Comparison of ENCODE assay signal across 8 cellular contexts in genomic region chr7:100489824-100490223, GRCh38. TPM values are rescaled to one million over a fixed set of nuclear protein-coding genes. Genes with fewer than 3 reads are reported as not detected.
DNase-seq lines count a peak whose midpoint lies in the region; ATAC-seq and TF ChIP-seq lines count a peak whose summit lies in the region.

No MANE protein-coding gene starts in this region.

- no peaks in the 10 kb centered on the region for H3K9me3 Mint-ChIP-seq in progenitor cell of endocrine pancreas (ENCODE audit: low read depth)

- H3K4me1 ChIP-seq in DND-41 (ENCODE audit: insufficient read depth, low read length) (no peaks in the 10 kb centered on the region), body of pancreas (peaks cover 10% of the 10 kb centered on the region)

- no peaks in the 10 kb centered on the region for H3K9me3 ChIP-seq in DND-41 (ENCODE audit: insufficient read depth, low read length, severe bottlenecking)
- H3K9me3 ChIP-seq in body of pancreas = no peaks in the 10 kb centered on the region

- H3K9ac ChIP-seq in DND-41 (ENCODE audit: low read depth, low read length) = no peak overlapping the region

- intact Hi-C loops in body of pancreas (cut with DNase I) = no loop called here

- peaks cover 11% of the 10 kb centered on the region for H3K4me1 Mint-ChIP-seq in progenitor cell of endocrine pancreas (ENCODE audit: low read depth)

- peaks cover 22% of the 10 kb centered on the region for H3K27me3 Mint-ChIP-seq in progenitor cell of endocrine pancreas

- no peak overlapping the region for H2AFZ ChIP-seq in DND-41 (ENCODE audit: low read depth, low read length)

- in situ Hi-C loops in KBM-7 (cut with MboI; ENCODE audit: low pct_unique_long_range_greater_than_20kb, low sequenced_read_pairs) = no loop called here

- no peak overlapping the region for H3K4me3 Mint-ChIP-seq in progenitor cell of endocrine pancreas (ENCODE audit: low read depth)

- WGBS in body of pancreas, 2 donors = 46 to 47% methylated on average over 7 to 9 of the region's 9 CpGs

- ATAC-seq in DND-41 (ENCODE audit: insufficient read depth, low read depth) (peak; percentile 90), body of pancreas (no peak), GM18517 (IDR thresholded peaks at IDR 0.05; ENCODE audit: unreplicated experiment) (no peak), GM18870 (IDR thresholded peaks at IDR 0.05; ENCODE audit: unreplicated experiment) (no peak)

- no peak overlapping the region for H3K27ac Mint-ChIP-seq in progenitor cell of endocrine pancreas

- H3K27me3 ChIP-seq in DND-41 (ENCODE audit: insufficient read depth, low read length, poor library complexity) (peaks cover 29% of the 10 kb centered on the region), body of pancreas (no peaks in the 10 kb centered on the region)

- DNase-seq in DND-41 = peak; percentile 89
- DNase-seq in KBM-7 = peak; percentile 91
- peak; percentile 79 for DNase-seq in NOMO-1 treated with DMSO at 0.1 percent for 48 hours (lab: John Stamatoyannopoulos, UW; ENCODE audit: unreplicated experiment)
- peak in 3 of 4 donors; percentile 60 to 76 (median 72) for DNase-seq in body of pancreas
- DNase-seq in medulla oblongata (ENCODE audit: extremely low spot score) = peak; percentile 99
- DNase-seq in progenitor cell of endocrine pancreas (ENCODE audit: low spot score, unreplicated experiment) = no peak

- H3K4me2 ChIP-seq in DND-41 (ENCODE audit: insufficient read depth, low read length) = no peak overlapping the region

- no peak for TF ChIP-seq POLR2A in body of pancreas (IDR thresholded peaks at IDR 0.05)

- TF ChIP-seq CTCF in DND-41 (IDR thresholded peaks at IDR 0.05; ENCODE audit: borderline replicate concordance, extremely low read depth, low read length, poor library complexity, severe bottlenecking) = no peak
- no peak for TF ChIP-seq CTCF in body of pancreas (IDR thresholded peaks at IDR 0.05)
- no peak for TF ChIP-seq CTCF in progenitor cell of endocrine pancreas (IDR thresholded peaks at IDR 0.05; ENCODE audit: unreplicated experiment)

- H3K27ac ChIP-seq in DND-41 (ENCODE audit: low read length) (no peak overlapping the region), body of pancreas (no peak overlapping the region)

- no peak overlapping the region for H3K4me3 ChIP-seq in DND-41 (ENCODE audit: low read depth in 1 of 2, low read length in 2 of 2)
- no peak overlapping the region for H3K4me3 ChIP-seq in body of pancreas

- no peaks in the 10 kb centered on the region for H3K79me2 ChIP-seq in DND-41 (ENCODE audit: insufficient read depth, low read length)

- H4K20me1 ChIP-seq in DND-41 (ENCODE audit: insufficient read depth, low read length) = no peaks in the 10 kb centered on the region

- H3K36me3 Mint-ChIP-seq in progenitor cell of endocrine pancreas (ENCODE audit: insufficient read depth) = no peaks in the 10 kb centered on the region

- H3K36me3 ChIP-seq in DND-41 (ENCODE audit: insufficient read depth, low read length) (no peaks in the 10 kb centered on the region), body of pancreas (replicated peaks in 1 of 2; ENCODE audit: insufficient read depth in 1 of 2, low read depth in 2 of 2) (no peaks in the 10 kb centered on the region)

RNA-seq across cellular contexts. Expression of gene NYAP1, which starts 6.1 kb away (rescaled TPM):
- 1 to 10 TPM; 1.0 to 1.3 TPM for total RNA-seq in body of pancreas
- 4.6 and 4.9 TPM in 2 replicates for total RNA-seq in progenitor cell of endocrine pancreas

RNA-seq across cellular contexts. Expression of gene TSC22D4, which starts 10.8 kb away (rescaled TPM):
- 10 to 100 TPM; 16.6 to 34.9 TPM for total RNA-seq in body of pancreas
- total RNA-seq in progenitor cell of endocrine pancreas = 27.9 and 32.2 TPM in 2 replicates

RNA-seq across cellular contexts. Expression of gene SPACDR, which starts 25.8 kb away (rescaled TPM):
- total RNA-seq in body of pancreas (1 to 10 TPM in 1 of 2 donors, not detected in 1; 1.0 TPM), progenitor cell of endocrine pancreas (0.67 and 1.7 TPM in 2 replicates)

RNA-seq across cellular contexts. Expression of gene AGFG2, which starts 49.2 kb away (rescaled TPM):
- 10 to 100 TPM; 20.4 to 24.6 TPM for total RNA-seq in body of pancreas
- total RNA-seq in progenitor cell of endocrine pancreas = 9.8 and 10.3 TPM in 2 replicates

RNA-seq across cellular contexts. Expression of gene PPP1R35, which starts 53.5 kb away (rescaled TPM):
- total RNA-seq in body of pancreas = 10 to 100 TPM; 39.4 to 69.2 TPM
- total RNA-seq in progenitor cell of endocrine pancreas = 23.7 and 29.8 TPM in 2 replicates
